In genomic region chr18:73110307-73110706, GRCh38 we compare ENCODE assay signal across 22 cellular contexts.
"Had no signal": no experiment of that assay in that cellular context is flagged by ENCODE, and none has a peak within 500 bp of the region (broad histone marks: within the 10 kb centered on the region; RNA-seq: fewer than 3 reads in every experiment).

No MANE protein-coding gene starts in this region.

- ATAC-seq: HepG2, Panc1, PC-3 had no signal

- H3K27ac ChIP-seq: RWPE1 had no signal

- DNase-seq: IMR-90, Karpas-422, KG1, MM.1S, NCI-H1048, NCI-H1105, NCI-H1417 treated with DMSO at 0.1 percent for 48 hours, NCI-H146, NCI-H1694 treated with DMSO at 0.1 percent for 48 hours, NCI-H1930, NCI-H2081, NCI-H2107, NCI-H2227 treated with DMSO at 0.1 percent for 48 hours, NCI-H524, NCI-H526 treated with DMSO at 0.1 percent for 48 hours, NCI-H748 treated with DMSO at 0.1 percent for 48 hours, PC-3, SHP77, T-helper 2 cell had no signal

- FAIRE-seq: HepG2 had no signal
